In genomic region chr19:44723952-44724319, GRCh38 we compare ENCODE assay signal across 8 cellular contexts. TPM values are rescaled to one million over a fixed set of nuclear protein-coding genes. Genes with fewer than 3 reads are reported as not detected.
DNase-seq lines count a peak whose midpoint lies in the region; ATAC-seq lines count a peak whose summit lies in the region.

No MANE protein-coding gene starts in this region.

- no peaks in the 10 kb centered on the region for H3K9me3 ChIP-seq in mesenchymal stem cell (ENCODE audit: control insufficient read depth, low read length)

- peaks cover 3% of the 10 kb centered on the region for H3K27me3 Mint-ChIP-seq in activated CD8-positive, alpha-beta T cell treated with anti-CD3 and anti-CD28 coated beads, Interleukin-2, amount 10 ng/mL, durations not matched to agents 7 days and 5 days (ENCODE audit: low read depth)

- 16% methylated on average over 7 of the region's 7 CpGs for WGBS in mesenchymal stem cell

- no peaks in the 10 kb centered on the region for H3K27me3 ChIP-seq in mesenchymal stem cell (ENCODE audit: control insufficient read depth in 1 of 2, insufficient read depth in 1 of 2, low read length in 2 of 2)

- no peaks in the 10 kb centered on the region for H3K9me3 Mint-ChIP-seq in activated CD8-positive, alpha-beta T cell treated with anti-CD3 and anti-CD28 coated beads, Interleukin-2, amount 10 ng/mL, durations not matched to agents 7 days and 5 days (ENCODE audit: insufficient read depth)

- no peak overlapping the region for H3K4me3 ChIP-seq in mesenchymal stem cell (ENCODE audit: insufficient read depth in 1 of 2, low read depth in 1 of 2, low read length in 2 of 2)

- no peak overlapping the region for H3K27ac Mint-ChIP-seq in activated CD8-positive, alpha-beta T cell treated with anti-CD3 and anti-CD28 coated beads, Interleukin-2, amount 10 ng/mL, durations not matched to agents 7 days and 5 days

- peaks cover 23% of the 10 kb centered on the region for H3K4me1 ChIP-seq in mesenchymal stem cell (ENCODE audit: control insufficient read depth, insufficient read depth, low read depth, low read length)

- H3K23ac ChIP-seq in mesenchymal stem cell (ENCODE audit: low read length in 2 of 2): no peak overlapping the region

- peak overlapping the region; percentile 13 for H2BK120ac ChIP-seq in mesenchymal stem cell (ENCODE audit: low read depth, low read length)

- no peaks in the 10 kb centered on the region for H3K36me3 ChIP-seq in mesenchymal stem cell (ENCODE audit: control insufficient read depth in 1 of 2, insufficient read depth in 2 of 2, low read depth in 1 of 2, low read length in 2 of 2)

- no peak overlapping the region for H2BK5ac ChIP-seq in mesenchymal stem cell (ENCODE audit: low read depth, low read length, poor library complexity, severe bottlenecking)

- no peaks in the 10 kb centered on the region for H3K36me3 Mint-ChIP-seq in activated CD8-positive, alpha-beta T cell treated with anti-CD3 and anti-CD28 coated beads, Interleukin-2, amount 10 ng/mL, durations not matched to agents 7 days and 5 days (ENCODE audit: low read depth)

- peak overlapping the region; percentile 4 for H2AK5ac ChIP-seq in mesenchymal stem cell (ENCODE audit: low read length, severe bottlenecking)

- peak overlapping the region in 1 of 2 experiments; percentile 30 for H3K4ac ChIP-seq in mesenchymal stem cell (ENCODE audit: low read depth in 1 of 2, low read length in 2 of 2)

- peak overlapping the region; percentile 29 for H4K91ac ChIP-seq in mesenchymal stem cell (ENCODE audit: low read length)

- CTCF ChIA-PET in activated CD8-positive, alpha-beta T cell treated with anti-CD3 and anti-CD28 coated beads, Interleukin-2, amount 10 ng/mL, durations not matched to agents 7 days and 5 days (lab: Charles Lee): interaction anchor here (0.6 to 7.3 kb wide), 44 partner anchors 9 to 455 kb away, joined by 3 to 455 read pairs (median 5); partner anchors contain the start of genes BCL3, BLOC1S3, CBLC and CEACAM19

- peak overlapping the region; percentile 38 to 50 for H2BK12ac ChIP-seq in mesenchymal stem cell (ENCODE audit: low read length in 2 of 2)

- peak overlapping the region; percentile 94 for H2BK15ac ChIP-seq in mesenchymal stem cell (ENCODE audit: low read depth, poor library complexity, severe bottlenecking)

- H3K9ac ChIP-seq in mesenchymal stem cell (ENCODE audit: low read length): peak overlapping the region; percentile 28

- no peaks in the 10 kb centered on the region for H3K79me1 ChIP-seq in mesenchymal stem cell (replicated peaks; ENCODE audit: low read length, poor library complexity, severe bottlenecking)

- H3K4me1 Mint-ChIP-seq in activated CD8-positive, alpha-beta T cell treated with anti-CD3 and anti-CD28 coated beads, Interleukin-2, amount 10 ng/mL, durations not matched to agents 7 days and 5 days (ENCODE audit: low read depth): peaks cover 50% of the 10 kb centered on the region

- H3K27ac ChIP-seq in mesenchymal stem cell (ENCODE audit: low read length, poor library complexity, severe bottlenecking): no peak overlapping the region

- no peak overlapping the region for H3K14ac ChIP-seq in mesenchymal stem cell (ENCODE audit: low read length in 2 of 2)

- H3K4me2 ChIP-seq in mesenchymal stem cell (ENCODE audit: low read length, poor library complexity, severe bottlenecking): no peak overlapping the region

- H3K18ac ChIP-seq in mesenchymal stem cell (ENCODE audit: low read depth in 1 of 2, low read length in 2 of 2): peak overlapping the region in 1 of 2 experiments; percentile 43

- no peak overlapping the region for H3K4me3 Mint-ChIP-seq in activated CD8-positive, alpha-beta T cell treated with anti-CD3 and anti-CD28 coated beads, Interleukin-2, amount 10 ng/mL, durations not matched to agents 7 days and 5 days

- ATAC-seq in HG03175 (IDR thresholded peaks at IDR 0.05; ENCODE audit: unreplicated experiment) (peak; percentile 71), GM21529 (IDR thresholded peaks at IDR 0.05; ENCODE audit: unreplicated experiment) (no peak)
- peak; percentile 94 for ATAC-seq in activated CD8-positive, alpha-beta T cell treated with anti-CD3 and anti-CD28 coated beads, Interleukin-2, amount 10 ng/mL, durations not matched to agents 7 days and 5 days

- H4K8ac ChIP-seq in mesenchymal stem cell (ENCODE audit: low read length): peak overlapping the region; percentile 84

- no peak overlapping the region for H2AFZ ChIP-seq in mesenchymal stem cell (ENCODE audit: low read depth, low read length)

- POLR2A ChIA-PET in activated CD8-positive, alpha-beta T cell treated with anti-CD3 and anti-CD28 coated beads, Interleukin-2, amount 10 ng/mL, durations not matched to agents 7 days and 5 days (lab: Charles Lee): interaction anchor here (0.6 to 4.5 kb wide), 5 partner anchors 24 to 47 kb away, joined by 3 to 28 read pairs (median 7); partner anchors contain the start of gene BCL3

- DNase-seq in GM03348 (ENCODE audit: low spot score) (peak; percentile 92), NCI-H82 treated with DMSO at 0.1 percent for 48 hours (lab: John Stamatoyannopoulos, UW; ENCODE audit: unreplicated experiment) (peak; percentile 35), mesenchymal stem cell (peak; percentile 82)
- DNase-seq in activated CD8-positive, alpha-beta T cell treated with anti-CD3 and anti-CD28 coated beads, Interleukin-2, amount 10 ng/mL, durations not matched to agents 7 days and 5 days: peak; percentile 83
- DNase-seq in effector CD8-positive, alpha-beta T cell (lab: John Stamatoyannopoulos, UW): peak; percentile 73
- DNase-seq in stimulated activated CD8-positive, alpha-beta memory T cell treated with anti-CD3 and anti-CD28 coated beads, Interleukin-12 subunit alpha, Interleukin-12 subunit beta, amount 100 ng/mL, for 1 hour (ENCODE audit: low read depth): peak; percentile 63

RNA-seq across cellular contexts. Expression of gene BCL3, which starts 24.6 kb away (rescaled TPM):
- 10 to 100 TPM; 22.4 to 25.1 TPM for total RNA-seq in activated CD8-positive, alpha-beta T cell treated with anti-CD3 and anti-CD28 coated beads, Interleukin-2, amount 10 ng/mL, durations not matched to agents 7 days and 5 days
- 48.8 TPM for polyA plus RNA-seq in mesenchymal stem cell (2013, experiment 1 of 2)
- polyA plus RNA-seq in mesenchymal stem cell (2013, experiment 2 of 2): 47.7 TPM

RNA-seq across cellular contexts. Expression of gene CEACAM16, which starts 25.0 kb away (rescaled TPM):
- total RNA-seq in activated CD8-positive, alpha-beta T cell treated with anti-CD3 and anti-CD28 coated beads, Interleukin-2, amount 10 ng/mL, durations not matched to agents 7 days and 5 days: not detected
- polyA plus RNA-seq in mesenchymal stem cell (2013, experiment 1 of 2): not detected
- polyA plus RNA-seq in mesenchymal stem cell (2013, experiment 2 of 2): not detected

RNA-seq across cellular contexts. Expression of gene CEACAM19, which starts 52.7 kb away (rescaled TPM):
- under 1 TPM; 0.23 to 0.34 TPM for total RNA-seq in activated CD8-positive, alpha-beta T cell treated with anti-CD3 and anti-CD28 coated beads, Interleukin-2, amount 10 ng/mL, durations not matched to agents 7 days and 5 days
- polyA plus RNA-seq in mesenchymal stem cell (2013, experiment 1 of 2): 2.2 TPM
- polyA plus RNA-seq in mesenchymal stem cell (2013, experiment 2 of 2): 1.8 TPM

RNA-seq across cellular contexts. Expression of gene CBLC, which starts 53.8 kb away (rescaled TPM):
- total RNA-seq in activated CD8-positive, alpha-beta T cell treated with anti-CD3 and anti-CD28 coated beads, Interleukin-2, amount 10 ng/mL, durations not matched to agents 7 days and 5 days: not detected
- not detected for polyA plus RNA-seq in mesenchymal stem cell (2013, experiment 1 of 2)
- not detected for polyA plus RNA-seq in mesenchymal stem cell (2013, experiment 2 of 2)

Comparison
In these comparisons a context has a peak if more than half of its experiments do, and no peak if none do; other contexts are left out.
1. DNase-seq: peak in every context shown above with its lines; median percentile 92 in GM03348; 83 in activated CD8-positive, alpha-beta T cell treated with anti-CD3 and anti-CD28 coated beads, Interleukin-2, amount 10 ng/mL, durations not matched to agents 7 days and 5 days; 82 in mesenchymal stem cell; 73 in effector CD8-positive, alpha-beta T cell; 63 in stimulated activated CD8-positive, alpha-beta memory T cell treated with anti-CD3 and anti-CD28 coated beads, Interleukin-12 subunit alpha, Interleukin-12 subunit beta, amount 100 ng/mL, for 1 hour; 35 in NCI-H82 treated with DMSO at 0.1 percent for 48 hours.